9 cellular contexts compared by ENCODE assay signal in the genomic region with DNA sequence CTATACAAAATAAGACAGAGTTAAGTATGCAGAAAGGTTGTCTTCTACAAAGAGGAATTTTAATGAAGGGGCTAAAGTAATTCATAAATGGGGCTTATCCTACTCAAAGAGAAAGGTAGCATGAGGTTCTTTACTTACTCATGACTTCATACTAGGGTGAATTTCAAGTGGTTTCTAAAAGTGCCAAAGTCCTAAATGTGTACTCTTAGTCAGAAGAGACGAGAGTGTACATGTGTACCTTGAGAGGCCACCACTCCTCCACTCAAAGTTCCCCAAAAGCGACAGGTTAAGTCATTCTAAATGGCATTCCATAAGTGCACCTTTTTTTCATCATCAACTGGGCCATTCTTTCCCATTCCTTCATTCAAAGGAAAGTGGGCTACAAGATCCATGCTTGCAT.
"Had no signal": no experiment of that assay in that cellular context is flagged by ENCODE, and none has a peak within 500 bp of the region (broad histone marks: within the 10 kb centered on the region; RNA-seq: fewer than 3 reads in every experiment).

No MANE protein-coding gene starts in this region.

- DNase-seq: H9, HCEC 1CT, IMR-90, KG1 had no signal

- FAIRE-seq: H1, H54, HTR-8/SVneo, K562 had no signal

- ATAC-seq: GM23338, K562 had no signal

- H3K4me3 ChIP-seq: GM23338, K562 had no signal
